In the genomic region with DNA sequence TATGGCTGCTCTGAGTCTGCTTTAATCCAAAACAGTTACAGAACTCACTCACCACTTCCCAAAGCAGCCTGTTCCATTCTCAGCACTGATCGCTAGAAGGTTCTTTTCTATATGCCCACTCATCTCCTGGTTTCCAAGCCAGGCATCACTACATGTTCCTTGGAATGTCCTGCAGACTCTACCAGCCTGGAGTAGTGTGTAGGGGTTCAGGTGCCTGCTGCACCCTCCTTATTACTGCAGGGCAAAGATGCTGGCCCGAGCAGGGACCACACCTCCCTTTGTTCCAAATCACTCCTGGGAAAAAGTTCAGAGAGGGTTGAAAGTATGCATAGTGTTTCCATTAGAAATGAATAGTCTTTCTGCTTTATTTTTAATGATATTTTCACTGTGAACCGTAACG, we compare ENCODE assay signal across 19 cellular contexts.
DNase-seq lines count a peak whose midpoint lies in the region; ATAC-seq, FAIRE-seq and TF ChIP-seq lines count a peak whose summit lies in the region.
"Had no signal": no experiment of that assay in that cellular context is flagged by ENCODE, and none has a peak within 500 bp of the region (broad histone marks: within the 10 kb centered on the region; RNA-seq: fewer than 3 reads in every experiment).

No MANE protein-coding gene starts in this region.

- no peak for DNase-seq in left ventricle myocardium inferior
- DNase-seq in cardiac septum (ENCODE audit: low spot score), result no peak
- DNase-seq in endothelial cell of umbilical vein (ENCODE audit: low read depth, low spot score), result peak; percentile 39
- no peak for DNase-seq in osteoblast (ENCODE audit: insufficient read length, low spot score, missing footprints)
- no peak for DNase-seq in upper lobe of left lung
- no peak for DNase-seq in DMS 273 treated with DMSO at 0.1 percent for 48 hours (lab: John Stamatoyannopoulos, UW)
- DNase-seq in HK-2 (ENCODE audit: unreplicated experiment), result no peak
- DNase-seq: activated CD4-positive, alpha-beta T cell treated with anti-CD3 and anti-CD28 coated beads, Interleukin-2, amount 50 U/mL, for 48 hours; activated naive CD8-positive, alpha-beta T cell treated with anti-CD3 and anti-CD28 coated beads, Interleukin-2, amount 10 ng/mL, durations not matched to agents 7 days and 5 days; activated T-cell treated with anti-CD3 and anti-CD28 coated beads, Interleukin-2, amount 50 U/mL, for 72 hours; CD4-positive, CD25-positive, alpha-beta regulatory T cell; DMS79 treated with DMSO at 0.1 percent for 48 hours; effector memory CD8-positive, alpha-beta T cell; mesendoderm; NCI-H526 treated with DMSO at 0.1 percent for 48 hours; stimulated activated CD4-positive, alpha-beta T cell treated with anti-CD3 and anti-CD28 coated beads, Interleukin-4, amount 100 ng/mL, for 24 hours; stimulated activated CD8-positive, alpha-beta memory T cell treated with anti-CD3 and anti-CD28 coated beads, Interleukin-4, amount 100 ng/mL, for 48 hours had no signal

- peaks cover 72% of the 10 kb centered on the region for H3K4me1 ChIP-seq in left ventricle myocardium inferior
- H3K4me1 ChIP-seq in endothelial cell of umbilical vein (ENCODE audit: control insufficient read depth, extremely low read depth, insufficient read depth, low read length), result peaks cover 47% of the 10 kb centered on the region
- H3K4me1 ChIP-seq in osteoblast (ENCODE audit: insufficient read depth, low read length), result peaks cover 74% of the 10 kb centered on the region
- peaks cover 22 to 37% (median 34%) of the 10 kb centered on the region in 4 donors for H3K4me1 ChIP-seq in upper lobe of left lung
- H3K4me1 ChIP-seq: A549 had no signal

- no peak overlapping the region for H3K4me3 ChIP-seq in left ventricle myocardium inferior
- no peak overlapping the region for H3K4me3 ChIP-seq in endothelial cell of umbilical vein (replicated peaks in 1 of 3; ENCODE audit: insufficient read depth in 1 of 3, low read depth in 1 of 3, low read length in 3 of 3)
- H3K4me3 ChIP-seq in osteoblast (ENCODE audit: insufficient read depth, low read length), result no peak overlapping the region
- no peak overlapping the region for H3K4me3 ChIP-seq in upper lobe of left lung
- H3K4me3 ChIP-seq: A549 had no signal

- POLR2A ChIA-PET in endothelial cell of umbilical vein (lab: Charles Lee), result no interaction called here

- dilution Hi-C loops in endothelial cell of umbilical vein (cut with MboI; ENCODE audit: extremely low pct_ligation_motif_present, low sequenced_read_pairs), result no loop called here

- no peaks in the 10 kb centered on the region for H3K9me1 ChIP-seq in endothelial cell of umbilical vein (replicated peaks; ENCODE audit: control insufficient read depth, extremely low read depth, insufficient read depth, low read length)

- TF ChIP-seq EP300 in upper lobe of left lung (IDR thresholded peaks at IDR 0.05), result no peak

- no peak for ATAC-seq in upper lobe of left lung (ENCODE audit: low FRiP score in 2 of 2)
- ATAC-seq in GM21447 (IDR thresholded peaks at IDR 0.05; ENCODE audit: unreplicated experiment), result no peak
- ATAC-seq: A549; activated T-cell treated with anti-CD3 and anti-CD28 coated beads, Interleukin-2, amount 50 U/mL, for 72 hours; effector memory CD8-positive, alpha-beta T cell had no signal

- H3K9ac ChIP-seq in endothelial cell of umbilical vein (replicated peaks; ENCODE audit: extremely low read depth, insufficient read depth, low read length), result peak overlapping the region; percentile 24

- H3K36me3 ChIP-seq in left ventricle myocardium inferior (no peaks in the 10 kb centered on the region), endothelial cell of umbilical vein (ENCODE audit: control insufficient read depth in 2 of 2, extremely low read depth in 1 of 2, insufficient read depth in 2 of 2, low read length in 2 of 2) (no peaks in the 10 kb centered on the region), osteoblast (ENCODE audit: insufficient read depth, low read length) (no peaks in the 10 kb centered on the region), upper lobe of left lung (no peaks in the 10 kb centered on the region)

- TF ChIP-seq CTCF in left ventricle myocardium inferior (IDR thresholded peaks at IDR 0.05; ENCODE audit: borderline replicate concordance), result no peak
- no peak for TF ChIP-seq CTCF in endothelial cell of umbilical vein (IDR thresholded peaks at IDR 0.05; ENCODE audit: extremely low read depth in 1 of 2, insufficient read depth in 1 of 2, low read depth in 1 of 2, low read length in 2 of 2)
- no peak for TF ChIP-seq CTCF in osteoblast (IDR thresholded peaks at IDR 0.05; ENCODE audit: extremely low read depth, low read depth, low read length)
- no peak for TF ChIP-seq CTCF in upper lobe of left lung (IDR thresholded peaks at IDR 0.05)

- no peaks in the 10 kb centered on the region for H3K9me3 ChIP-seq in left ventricle myocardium inferior (replicated peaks)
- H3K9me3 ChIP-seq in endothelial cell of umbilical vein (replicated peaks; ENCODE audit: control insufficient read depth, insufficient read depth, low read length), result no peaks in the 10 kb centered on the region
- H3K9me3 ChIP-seq in osteoblast (ENCODE audit: low read depth, low read length), result no peaks in the 10 kb centered on the region
- no peaks in the 10 kb centered on the region for H3K9me3 ChIP-seq in upper lobe of left lung
- H3K9me3 ChIP-seq: A549 had no signal

- peak overlapping the region; percentile 19 for H3K4me2 ChIP-seq in endothelial cell of umbilical vein (ENCODE audit: insufficient read depth, low read length)
- H3K4me2 ChIP-seq in osteoblast (ENCODE audit: insufficient read depth, low read length), result peak overlapping the region; percentile 30
- H3K4me2 ChIP-seq: A549 had no signal

- WGBS in upper lobe of left lung, 2 donors, result 86 to 92% methylated on average over 4 of the region's 4 CpGs

- TF ChIP-seq POLR2A in endothelial cell of umbilical vein (IDR thresholded peaks at IDR 0.05; ENCODE audit: low read depth, low read length), result no peak
- TF ChIP-seq POLR2A in upper lobe of left lung (IDR thresholded peaks at IDR 0.05), result no peak

- intact Hi-C loops in left ventricle myocardium inferior (cut with micrococcal nuclease), result loop anchor here (10.0 kb wide), 1 partner anchor 81 kb away; no protein-coding TSS in a partner anchor
- intact Hi-C loops in cardiac septum (cut with DNase I), result no loop called here
- intact Hi-C loops in endothelial cell of umbilical vein (cut with micrococcal nuclease), result no loop called here

- H4K20me1 ChIP-seq in endothelial cell of umbilical vein (replicated peaks; ENCODE audit: control insufficient read depth, extremely low read depth, insufficient read depth, low read length), result no peaks in the 10 kb centered on the region
- H4K20me1 ChIP-seq in osteoblast (ENCODE audit: insufficient read depth, low read length), result no peaks in the 10 kb centered on the region

- peaks cover 22% of the 10 kb centered on the region for H3K79me2 ChIP-seq in endothelial cell of umbilical vein (ENCODE audit: control insufficient read depth, insufficient read depth, low read length)
- H3K79me2 ChIP-seq in osteoblast (ENCODE audit: insufficient read depth, low read length), result peaks cover 46% of the 10 kb centered on the region

- CTCF ChIA-PET in endothelial cell of umbilical vein (lab: Charles Lee), result no interaction called here

- H3K27ac ChIP-seq in left ventricle myocardium inferior (replicated peaks), result peak overlapping the region; percentile 89
- peak overlapping the region; percentile 73 for H3K27ac ChIP-seq in endothelial cell of umbilical vein (ENCODE audit: insufficient read depth, low read depth, low read length)
- H3K27ac ChIP-seq in osteoblast (ENCODE audit: low read depth, low read length), result peak overlapping the region; percentile 77
- peak overlapping the region; percentile 18 to 85 (median 44) for H3K27ac ChIP-seq in upper lobe of left lung
- H3K27ac ChIP-seq: A549 had no signal

- H3K27me3 ChIP-seq in left ventricle myocardium inferior (ENCODE audit: low read depth), result no peaks in the 10 kb centered on the region
- H3K27me3 ChIP-seq in endothelial cell of umbilical vein (ENCODE audit: control insufficient read depth in 2 of 2, insufficient read depth in 2 of 2, low read length in 2 of 2), result no peaks in the 10 kb centered on the region
- no peaks in the 10 kb centered on the region for H3K27me3 ChIP-seq in osteoblast (ENCODE audit: insufficient read depth, low read length)
- H3K27me3 ChIP-seq in upper lobe of left lung, result no peaks in the 10 kb centered on the region

- BruUV-seq in endothelial cell of umbilical vein (replicated peaks; lab: Mats Ljungman, UMichigan), result no TSS peak

- H2AFZ ChIP-seq in endothelial cell of umbilical vein (ENCODE audit: low read depth, low read length) (peak overlapping the region; percentile 33), osteoblast (ENCODE audit: low read length) (no peak overlapping the region)

- no peak for FAIRE-seq in endothelial cell of umbilical vein (lab: Jason Lieb, UNC)
- FAIRE-seq: A549 had no signal

TF ChIP-seq in endothelial cell of umbilical vein, 7 proteins besides CTCF, POLR2A, EP300 and RAD21:
- TF ChIP-seq MAX (IDR thresholded peaks at IDR 0.05; ENCODE audit: insufficient read depth, insufficient read length), result no peak
- no peak for TF ChIP-seq FOS (IDR thresholded peaks at IDR 0.05; ENCODE audit: borderline replicate concordance, insufficient read depth, low read length)
- no peak for TF ChIP-seq MYC (IDR thresholded peaks at IDR 0.05; ENCODE audit: low read depth, low read length)
- TF ChIP-seq EZH2 (IDR thresholded peaks at IDR 0.05; ENCODE audit: borderline replicate concordance, low read depth, low read length, severe bottlenecking), result no peak
- no peak for TF ChIP-seq GATA2 (IDR thresholded peaks at IDR 0.05; ENCODE audit: insufficient read depth, insufficient read length, low read depth, low read length)
- no peak for TF ChIP-seq JUN (IDR thresholded peaks at IDR 0.05; ENCODE audit: borderline replicate concordance, insufficient read depth, insufficient read length, low read depth)
